In genomic region chr16:74423721-74424120, GRCh38 we compare ENCODE assay signal across 4 cellular contexts. TPM values are rescaled to one million over a fixed set of nuclear protein-coding genes. Genes with fewer than 3 reads are reported as not detected.
"Had no signal": no experiment of that assay in that cellular context is flagged by ENCODE, and none has a peak within 500 bp of the region (broad histone marks: within the 10 kb centered on the region; RNA-seq: fewer than 3 reads in every experiment).

No MANE protein-coding gene starts in this region.

RNA-seq across cellular contexts. Expression of gene CLEC18B, which starts 2.4 kb away (rescaled TPM):
- total RNA-seq: GM23338, H1 had no signal

RNA-seq across cellular contexts. Expression of gene NPIPB15, which starts 47.6 kb away (rescaled TPM):
- total RNA-seq: H4, H7 had no signal
